21 cellular contexts compared by ENCODE assay signal in genomic region chr22:23603266-23603665, GRCh38. TPM values are rescaled to one million over a fixed set of nuclear protein-coding genes. Genes with fewer than 3 reads are reported as not detected.
DNase-seq lines count a peak whose midpoint lies in the region; TF ChIP-seq lines count a peak whose summit lies in the region.
"Had no signal": no experiment of that assay in that cellular context is flagged by ENCODE, and none has a peak within 500 bp of the region (broad histone marks: within the 10 kb centered on the region; RNA-seq: fewer than 3 reads in every experiment).

No MANE protein-coding gene starts in this region.

- no peak overlapping the region for H3K4me2 ChIP-seq in neuronal stem cell (ENCODE audit: insufficient read depth, low read length, poor library complexity, severe bottlenecking)
- H3K4me2 ChIP-seq: A549 had no signal

- H2AFZ ChIP-seq in neuronal stem cell (ENCODE audit: low read length): no peak overlapping the region

- no peak overlapping the region for H4K91ac ChIP-seq in neuronal stem cell (ENCODE audit: low read depth, low read length, poor library complexity)

- no peak overlapping the region for H3K23ac ChIP-seq in neuronal stem cell (ENCODE audit: low read depth, low read length, poor library complexity)

- H2BK15ac ChIP-seq in neuronal stem cell (ENCODE audit: low read length): no peak overlapping the region

- peaks cover 0 to 13% (median 2%) of the 10 kb centered on the region in 3 experiments for H3K27me3 ChIP-seq in neuronal stem cell (ENCODE audit: control insufficient read depth in 3 of 3, insufficient read depth in 3 of 3, low read depth in 1 of 3, low read length in 3 of 3)
- H3K27me3 ChIP-seq in adrenal gland: no peaks in the 10 kb centered on the region

- H3K9me3 ChIP-seq in neuronal stem cell (replicated peaks in 1 of 2; ENCODE audit: control insufficient read depth in 2 of 2, insufficient read depth in 1 of 2, low read depth in 1 of 2, low read length in 2 of 2) (no peaks in the 10 kb centered on the region), adrenal gland (replicated peaks in 1 of 3) (no peaks in the 10 kb centered on the region)
- H3K9me3 ChIP-seq: A549 had no signal

- no peak overlapping the region for H4K8ac ChIP-seq in neuronal stem cell (ENCODE audit: low read depth, low read length)

- H3K9ac ChIP-seq in neuronal stem cell (ENCODE audit: low read depth, low read length, poor library complexity): no peak overlapping the region

- no peak overlapping the region for H3K4me3 ChIP-seq in neuronal stem cell (ENCODE audit: low read length in 2 of 2)
- H3K4me3 ChIP-seq in adrenal gland: no peak overlapping the region
- H3K4me3 ChIP-seq: A549 had no signal

- no peak for TF ChIP-seq POLR2A in adrenal gland (IDR thresholded peaks at IDR 0.05)

- no peak overlapping the region for H2AK5ac ChIP-seq in neuronal stem cell (ENCODE audit: low read depth, low read length)

- intact Hi-C loops in adrenal gland (cut with DNase I): no loop called here

- no peak for TF ChIP-seq CTCF in GM13976 (IDR thresholded peaks at IDR 0.05; ENCODE audit: borderline replicate concordance, control extremely low read depth, extremely low read depth, insufficient read depth, missing control alignments)
- TF ChIP-seq CTCF in adrenal gland (IDR thresholded peaks at IDR 0.05): no peak

- no peaks in the 10 kb centered on the region for H3K79me1 ChIP-seq in neuronal stem cell (ENCODE audit: low read depth, low read length)

- H3K27ac ChIP-seq in neuronal stem cell (replicated peaks; ENCODE audit: low read length) (no peak overlapping the region), adrenal gland (no peak overlapping the region)
- H3K27ac ChIP-seq: A549 had no signal

- no peak overlapping the region for H2BK120ac ChIP-seq in neuronal stem cell (ENCODE audit: low read depth, low read length)

- in situ Hi-C loops in GM13976 (cut with MboI; ENCODE audit: low sequenced_read_pairs, unreplicated experiment): no loop called here

- no peak overlapping the region for H2BK12ac ChIP-seq in neuronal stem cell (ENCODE audit: low read length)

- H3K4me1 ChIP-seq in neuronal stem cell (ENCODE audit: control insufficient read depth in 2 of 2, insufficient read depth in 1 of 2, low read depth in 1 of 2, low read length in 2 of 2) (peaks cover 0 to 4% of the 10 kb centered on the region in 2 donors), adrenal gland (replicated peaks in 1 of 2) (no peaks in the 10 kb centered on the region)
- H3K4me1 ChIP-seq: A549 had no signal

- DNase-seq in AG20443 (ENCODE audit: low spot score): peak; percentile 5
- peak; percentile 13 for DNase-seq in GM13976 (ENCODE audit: low spot score)
- DNase-seq in neuronal stem cell (ENCODE audit: low spot score): no peak
- no peak for DNase-seq in DMS53 (lab: John Stamatoyannopoulos, UW)
- no peak for DNase-seq in NCI-H510A treated with DMSO at 0.1 percent for 48 hours (lab: John Stamatoyannopoulos, UW)
- DNase-seq in adrenal gland: no peak
- DNase-seq: 8988T; ACHN; C1 segment of cervical spinal cord; Calu3; CD4-positive, alpha-beta memory T cell; COR-L47; DMS153; DMS79 treated with DMSO at 0.1 percent for 48 hours; GF-D8; GOT3; HCEC 1CT had no signal

- H3K36me3 ChIP-seq in neuronal stem cell (replicated peaks in 1 of 2; ENCODE audit: control insufficient read depth in 2 of 2, insufficient read depth in 2 of 2, low read length in 2 of 2): no peaks in the 10 kb centered on the region
- H3K36me3 ChIP-seq in adrenal gland (replicated peaks in 1 of 2): no peaks in the 10 kb centered on the region

- H3K18ac ChIP-seq in neuronal stem cell (ENCODE audit: low read length): peak overlapping the region; percentile 48

- no peak overlapping the region for H2BK5ac ChIP-seq in neuronal stem cell (ENCODE audit: low read length)

- no CpG with 5 or more reads among the region's 7 CpGs for WGBS in neuronal stem cell (ENCODE audit: extremely low coverage in 2 of 2, insufficient read length in 2 of 2, insufficient replicate concordance in 1 of 2), 2 donors
- 85 to 93% (median 89%) methylated on average over 6 to 7 of the region's 7 CpGs for WGBS in adrenal gland, 4 donors

- H3K4ac ChIP-seq in neuronal stem cell (ENCODE audit: low read length): no peak overlapping the region

- no peak overlapping the region for H3K14ac ChIP-seq in neuronal stem cell (ENCODE audit: low read length)

RNA-seq across cellular contexts. Expression of gene IGLL1, which starts 23.2 kb away (rescaled TPM):
- not detected for polyA plus RNA-seq in neuronal stem cell (2013, experiment 1 of 2)
- polyA plus RNA-seq in neuronal stem cell (2013, experiment 2 of 2): not detected
- total RNA-seq in adrenal gland: not detected
- polyA plus RNA-seq in adrenal gland: under 1 TPM in 1 of 3 donors, not detected in 2; 0.48 TPM
- total RNA-seq: Calu3; CD4-positive, alpha-beta memory T cell; Daoy; G401 had no signal
- polyA plus RNA-seq: A549; BJ; CD4-positive, alpha-beta memory T cell had no signal

RNA-seq across cellular contexts. Expression of gene DRICH1, which starts 28.9 kb away (rescaled TPM):
- 0.26 TPM for polyA plus RNA-seq in neuronal stem cell (2013, experiment 1 of 2)
- polyA plus RNA-seq in neuronal stem cell (2013, experiment 2 of 2): 0.26 TPM
- total RNA-seq in adrenal gland: 1 to 10 TPM in 1 of 8 donors, under 1 TPM in 2, not detected in 5; 0.26 to 1.6 (median 0.54) TPM
- 1 to 10 TPM in 2 of 3 donors, under 1 TPM in 1; 0.51 to 6.0 (median 1.0) TPM for polyA plus RNA-seq in adrenal gland
- total RNA-seq: Daoy, G401 had no signal
- polyA plus RNA-seq: BJ; CD4-positive, alpha-beta memory T cell had no signal

Comparison
In these comparisons a context has a peak if more than half of its experiments do, and no peak if none do; other contexts are left out.
1. DNase-seq: peak in AG20443 (single experiment) and GM13976 (single experiment); none in neuronal stem cell (single experiment), DMS53 (single experiment), NCI-H510A treated with DMSO at 0.1 percent for 48 hours (single experiment) and adrenal gland (0 of 7).